21 cellular contexts compared by ENCODE assay signal in the genomic region with DNA sequence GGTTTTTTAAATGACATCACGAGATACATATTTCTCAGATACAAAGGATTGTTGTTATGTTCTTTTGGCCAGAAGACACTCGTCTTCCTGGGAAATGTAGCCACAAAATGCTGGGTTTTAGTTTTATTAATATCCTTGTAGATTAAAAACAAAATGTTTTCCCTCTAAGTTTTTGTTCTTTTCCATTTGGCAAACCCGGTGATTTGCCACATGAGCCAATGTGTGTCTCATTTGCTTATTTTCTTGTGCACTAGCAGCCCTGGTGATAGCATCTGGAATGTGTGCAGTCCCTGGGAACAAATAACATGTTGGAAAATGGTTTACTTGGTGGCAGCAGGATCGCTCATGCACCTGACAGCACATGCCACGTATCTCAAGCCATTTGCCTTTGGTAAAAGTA.
DNase-seq lines count a peak whose midpoint lies in the region; ATAC-seq, FAIRE-seq and TF ChIP-seq lines count a peak whose summit lies in the region.
"Had no signal": no experiment of that assay in that cellular context is flagged by ENCODE, and none has a peak within 500 bp of the region (broad histone marks: within the 10 kb centered on the region; RNA-seq: fewer than 3 reads in every experiment).

No MANE protein-coding gene starts in this region.

- H3K4me1 ChIP-seq in HepG2 (ENCODE audit: insufficient read depth, low read length) (peaks cover 51% of the 10 kb centered on the region), right lobe of liver (no peaks in the 10 kb centered on the region), testis (no peaks in the 10 kb centered on the region)

- ATAC-seq in HepG2: no peak
- ATAC-seq in right lobe of liver: no peak
- no peak for ATAC-seq in HG03159 (IDR thresholded peaks at IDR 0.05; ENCODE audit: unreplicated experiment)
- ATAC-seq: activated CD8-positive, alpha-beta T cell treated with anti-CD3 and anti-CD28 coated beads for 36 hours; activated T-cell treated with anti-CD3 and anti-CD28 coated beads, Interleukin-2, amount 50 U/mL, for 4 hours had no signal

- H3K27ac ChIP-seq in HepG2 (ENCODE audit: extremely low read length, insufficient read depth, low read length) (no peak overlapping the region), right lobe of liver (no peak overlapping the region), testis (no peak overlapping the region), RWPE1 (no peak overlapping the region)
- H3K27ac ChIP-seq: cardiac muscle cell, esophagus squamous epithelium, neural progenitor cell had no signal

- no peak overlapping the region for H3K4me2 ChIP-seq in HepG2 (ENCODE audit: low read depth, low read length)
- H3K4me2 ChIP-seq: neural progenitor cell had no signal

- intact Hi-C loops in HepG2 (cut with micrococcal nuclease; ENCODE audit: unreplicated experiment): no loop called here
- intact Hi-C loops in right lobe of liver (cut with DNase I): no loop called here
- intact Hi-C loops in testis (cut with DNase I; ENCODE audit: low total_unique reads): no loop called here

- FAIRE-seq in HepG2 (lab: Jason Lieb, UNC): peak; percentile 39
- FAIRE-seq: A204.1 had no signal

- H3K9me3 ChIP-seq in HepG2 (ENCODE audit: low read length) (no peaks in the 10 kb centered on the region), right lobe of liver (no peaks in the 10 kb centered on the region), testis (no peaks in the 10 kb centered on the region)
- H3K9me3 ChIP-seq: esophagus squamous epithelium had no signal

- CTCF ChIA-PET in HepG2 (lab: Yijun Ruan, JAX; ENCODE audit: low intra/inter-chr PET ratio, low total read pairs) (no interaction called here), RWPE1 (lab: Yijun Ruan, JAX) (no interaction called here)

- no peaks in the 10 kb centered on the region for H3K27me3 ChIP-seq in HepG2 (ENCODE audit: control insufficient read depth in 1 of 2, insufficient read depth in 2 of 2, low read length in 2 of 2)
- no peaks in the 10 kb centered on the region for H3K27me3 ChIP-seq in right lobe of liver
- H3K27me3 ChIP-seq in testis: no peaks in the 10 kb centered on the region
- H3K27me3 ChIP-seq: cardiac muscle cell, esophagus squamous epithelium, neural progenitor cell had no signal

- H3K79me2 ChIP-seq in HepG2 (ENCODE audit: insufficient read depth, low read length): peaks cover 3% of the 10 kb centered on the region

- H3K36me3 ChIP-seq in HepG2 (replicated peaks in 1 of 2; ENCODE audit: control insufficient read depth in 1 of 2, insufficient read depth in 2 of 2, low read length in 2 of 2) (peaks cover 4 to 28% of the 10 kb centered on the region in 2 experiments), right lobe of liver (no peaks in the 10 kb centered on the region), testis (ENCODE audit: low read depth, missing control alignments) (no peaks in the 10 kb centered on the region)
- H3K36me3 ChIP-seq: cardiac muscle cell, esophagus squamous epithelium, neural progenitor cell had no signal

- TF ChIP-seq POLR2A in HepG2 (IDR thresholded peaks at IDR 0.05; ENCODE audit: insufficient read depth in 1 of 2, low read depth in 2 of 2, low read length in 2 of 2): no peak
- TF ChIP-seq POLR2A in right lobe of liver (IDR thresholded peaks at IDR 0.05): no peak
- no peak for TF ChIP-seq POLR2A in testis (IDR thresholded peaks at IDR 0.05)

- TF ChIP-seq EP300 in HepG2 (IDR thresholded peaks at IDR 0.05; ENCODE audit: low read depth in 2 of 2, low read length in 2 of 2): no peak
- TF ChIP-seq EP300 in HepG2 (CRISPR knock-in tag; IDR thresholded peaks at IDR 0.05; ENCODE audit: borderline replicate concordance): no peak

- no peak for TF ChIP-seq CTCF in HepG2 (CRISPR knock-in tag; IDR thresholded peaks at IDR 0.05)
- TF ChIP-seq CTCF in right lobe of liver (IDR thresholded peaks at IDR 0.05): no peak
- TF ChIP-seq CTCF in cardiac fibroblast (IDR thresholded peaks at IDR 0.05; ENCODE audit: low read depth, low read length): no peak
- no peak for TF ChIP-seq CTCF in testis (IDR thresholded peaks at IDR 0.05)
- TF ChIP-seq CTCF in RWPE1 (conservative IDR thresholded peaks at IDR 0.05; ENCODE audit: low read depth): no peak

- no peak overlapping the region for H3K4me3 ChIP-seq in HepG2 (replicated peaks in 1 of 3; ENCODE audit: insufficient read depth in 1 of 3, low read depth in 2 of 3, low read length in 3 of 3)
- no peak overlapping the region for H3K4me3 ChIP-seq in right lobe of liver
- H3K4me3 ChIP-seq in cardiac fibroblast (replicated peaks in 1 of 2; ENCODE audit: low read depth in 2 of 2, low read length in 2 of 2): no peak overlapping the region
- H3K4me3 ChIP-seq in testis: no peak overlapping the region
- H3K4me3 ChIP-seq: cardiac muscle cell, esophagus squamous epithelium, neural progenitor cell had no signal

- no TSS peak for BruUV-seq in HepG2 (replicated peaks; lab: Mats Ljungman, UMichigan)

- H2AFZ ChIP-seq in HepG2 (ENCODE audit: low read length): no peak overlapping the region
- H2AFZ ChIP-seq: neural progenitor cell had no signal

- 97% methylated on average over 5 of the region's 5 CpGs for WGBS in HepG2 (ENCODE audit: low lambda C conversion rate)
- 66% methylated on average over 5 of the region's 5 CpGs for WGBS in right lobe of liver (ENCODE audit: insufficient coverage, low coverage, low lambda C conversion rate, missing lambda C conversion rate)
- 49 to 71% methylated on average over 5 of the region's 5 CpGs for WGBS in testis, 2 donors

- no peak for DNase-seq in HepG2 (ENCODE audit: low spot score)
- DNase-seq in right lobe of liver: no peak
- DNase-seq in cardiac fibroblast (ENCODE audit: low read depth in 2 of 2): peak; percentile 53 to 68
- DNase-seq in iris pigment epithelial cell (ENCODE audit: low read depth): peak; percentile 47
- DNase-seq in testis: peak; percentile 17
- no peak for DNase-seq in RWPE1 (ENCODE audit: low spot score)
- DNase-seq in NCI-H1417 treated with DMSO at 0.1 percent for 48 hours (lab: John Stamatoyannopoulos, UW): no peak
- DNase-seq: activated naive CD8-positive, alpha-beta T cell treated with anti-CD3 and anti-CD28 coated beads for 36 hours; activated T-cell treated with anti-CD3 and anti-CD28 coated beads, Interleukin-2, amount 50 U/mL, for 4 hours; esophagus squamous epithelium; hippocampal formation; NCI-H1930; NK-92 treated with Interleukin-12 subunit alpha and Interleukin-12 subunit beta, amount 100 ng/mL, for 24 hours; retina; stimulated activated naive CD4-positive, alpha-beta T cell; trophoblast cell had no signal

- H3K9ac ChIP-seq in HepG2 (ENCODE audit: insufficient read depth, low read depth, low read length): no peak overlapping the region
- H3K9ac ChIP-seq: neural progenitor cell had no signal

- no peak for TF ChIP-seq RAD21 in HepG2 (CRISPR knock-in tag; IDR thresholded peaks at IDR 0.05)

- no peaks in the 10 kb centered on the region for H4K20me1 ChIP-seq in HepG2 (ENCODE audit: insufficient read depth, low read length)

- in situ Hi-C loops in HepG2 (cut with HindIII; ENCODE audit: extremely low pct_ligation_motif_present, low pct_unique_long_range_greater_than_20kb): no loop called here

- POLR2A ChIA-PET in HepG2 (lab: Yijun Ruan, JAX): no interaction called here
- POLR2A ChIA-PET in RWPE1 (lab: Yijun Ruan, JAX; ENCODE audit: low non-redundant PET): no interaction called here

TF ChIP-seq in HepG2, 621 proteins besides CTCF, POLR2A, EP300 and RAD21 (continues in another document):
- TF ChIP-seq E2F2 (CRISPR knock-in tag; IDR thresholded peaks at IDR 0.05; ENCODE audit: borderline replicate concordance) (no peak), BORCS8-MEF2B (CRISPR knock-in tag; IDR thresholded peaks at IDR 0.05) (no peak), SSRP1 (CRISPR knock-in tag; IDR thresholded peaks at IDR 0.05) (no peak), PRDM10 (CRISPR knock-in tag; IDR thresholded peaks at IDR 0.05; ENCODE audit: low read depth) (no peak), HOXA5 (CRISPR knock-in tag; IDR thresholded peaks at IDR 0.05) (no peak), ZNF83 (CRISPR knock-in tag; IDR thresholded peaks at IDR 0.05; ENCODE audit: borderline replicate concordance) (no peak), ZNF484 (CRISPR knock-in tag; IDR thresholded peaks at IDR 0.05; ENCODE audit: borderline replicate concordance, low read depth) (no peak), ZSCAN22 (CRISPR knock-in tag; IDR thresholded peaks at IDR 0.05) (no peak), MTA3 (CRISPR knock-in tag; IDR thresholded peaks at IDR 0.05) (no peak)

Comparison
In these comparisons a context has a peak if more than half of its experiments do, and no peak if none do; other contexts are left out.
1. DNase-seq: peak in cardiac fibroblast (2 of 2), iris pigment epithelial cell (single experiment) and testis (single experiment); none in HepG2 (single experiment), right lobe of liver (0 of 3), RWPE1 (single experiment) and NCI-H1417 treated with DMSO at 0.1 percent for 48 hours (single experiment).